1 cellular context compared by ENCODE assay signal in genomic region chr6:44275749-44276648, GRCh38.
TF ChIP-seq lines count a peak whose summit lies in the region.

No MANE protein-coding gene starts in this region.

TF ChIP-seq in HepG2, 621 proteins besides CTCF, POLR2A, EP300 and RAD21 (continued from another document and continues in another):
- TF ChIP-seq ZNF720 (CRISPR knock-in tag; IDR thresholded peaks at IDR 0.05) (no peak), ARNT2 (CRISPR knock-in tag; IDR thresholded peaks at IDR 0.05; ENCODE audit: low read depth) (peak; percentile 72; the same call in 1 of the 2 replicates), HOXA3 (CRISPR knock-in tag; IDR thresholded peaks at IDR 0.05) (peak; percentile 57), ZNF773 (CRISPR knock-in tag; IDR thresholded peaks at IDR 0.05; ENCODE audit: borderline replicate concordance) (peak; percentile 53; the same call in 1 of the 2 replicates), CREB3 (CRISPR knock-in tag; IDR thresholded peaks at IDR 0.05) (0 out of 2 replicates have a peak, but pooled peaks have one; percentile 64), TBL1XR1 (IDR thresholded peaks at IDR 0.05; ENCODE audit: borderline replicate concordance, low read length, partially characterized antibody) (no peak), ZBTB43 (CRISPR knock-in tag; conservative IDR thresholded peaks at IDR 0.05) (0 out of 2 replicates have a peak, but pooled peaks have one; percentile 56), ARID5B (CRISPR knock-in tag; IDR thresholded peaks at IDR 0.05) (no peak), ZFP41 (CRISPR knock-in tag; IDR thresholded peaks at IDR 0.05; ENCODE audit: borderline replicate concordance) (no peak), NFE2 (CRISPR knock-in tag; IDR thresholded peaks at IDR 0.05) (no peak), ZNF589 (CRISPR knock-in tag; conservative IDR thresholded peaks at IDR 0.05) (peak; percentile 78; the same call in 1 of the 2 replicates), PITX1 (CRISPR knock-in tag; IDR thresholded peaks at IDR 0.05) (0 out of 2 replicates have a peak, but pooled peaks have one; percentile 14), THAP8 (CRISPR knock-in tag; IDR thresholded peaks at IDR 0.05; ENCODE audit: borderline replicate concordance) (no peak), ZNF839 (CRISPR knock-in tag; IDR thresholded peaks at IDR 0.05; ENCODE audit: borderline replicate concordance) (no peak), MIER3 (CRISPR knock-in tag; IDR thresholded peaks at IDR 0.05; ENCODE audit: borderline replicate concordance) (no peak), TRAFD1 (CRISPR knock-in tag; IDR thresholded peaks at IDR 0.05; ENCODE audit: borderline replicate concordance) (no peak), ZNF367 (CRISPR knock-in tag; IDR thresholded peaks at IDR 0.05; ENCODE audit: borderline replicate concordance) (no peak), NPAS2 (CRISPR knock-in tag; IDR thresholded peaks at IDR 0.05; ENCODE audit: borderline replicate concordance) (no peak), U2AF1 (optimal IDR thresholded peaks at IDR 0.05; ENCODE audit: low read depth, low read length) (no peak), CERS6 (CRISPR knock-in tag; IDR thresholded peaks at IDR 0.05) (no peak), ONECUT2 (CRISPR knock-in tag; IDR thresholded peaks at IDR 0.05) (no peak), SOX5 (CRISPR knock-in tag; IDR thresholded peaks at IDR 0.05; ENCODE audit: borderline replicate concordance) (0 out of 2 replicates have a peak, but pooled peaks have one; percentile 12), BATF2 (CRISPR knock-in tag; IDR thresholded peaks at IDR 0.05) (peak; percentile 73), ZNF652 (CRISPR knock-in tag; IDR thresholded peaks at IDR 0.05; ENCODE audit: borderline replicate concordance, low read depth) (no peak), MXD4 (CRISPR knock-in tag; IDR thresholded peaks at IDR 0.05) (no peak), SNAPC2 (CRISPR knock-in tag; IDR thresholded peaks at IDR 0.05) (no peak), NR2F6 (IDR thresholded peaks at IDR 0.05) (no peak), NR2F6 (CRISPR knock-in tag; IDR thresholded peaks at IDR 0.05) (0 out of 2 replicates have a peak, but pooled peaks have one; percentile 12), FOXK1 (CRISPR knock-in tag; IDR thresholded peaks at IDR 0.05; ENCODE audit: borderline replicate concordance, low read depth) (no peak), RFXAP (CRISPR knock-in tag; IDR thresholded peaks at IDR 0.05; ENCODE audit: borderline replicate concordance) (no peak), FOSL1 (CRISPR knock-in tag; IDR thresholded peaks at IDR 0.05; ENCODE audit: borderline replicate concordance) (no peak), ZNF281 (CRISPR knock-in tag; IDR thresholded peaks at IDR 0.05; ENCODE audit: borderline replicate concordance) (peak; percentile 11; the same call in 1 of the 2 replicates), PCBP1 (IDR thresholded peaks at IDR 0.05; ENCODE audit: borderline replicate concordance, low read depth, low read length) (no peak), TERF1 (CRISPR knock-in tag; IDR thresholded peaks at IDR 0.05) (0 out of 2 replicates have a peak, but pooled peaks have one; percentile 23), SALL1 (CRISPR knock-in tag; IDR thresholded peaks at IDR 0.05) (peak; percentile 42; the same call in 1 of the 2 replicates), KDM1A (CRISPR knock-in tag; IDR thresholded peaks at IDR 0.05) (no peak), ZZZ3 (CRISPR knock-in tag; IDR thresholded peaks at IDR 0.05; ENCODE audit: borderline replicate concordance) (no peak; the same call in 1 of the 2 replicates), ZNF607 (CRISPR knock-in tag; IDR thresholded peaks at IDR 0.05; ENCODE audit: borderline replicate concordance) (no peak), ZNF766 (CRISPR knock-in tag; IDR thresholded peaks at IDR 0.05; ENCODE audit: borderline replicate concordance) (peak; percentile 56; the same call in 1 of the 2 replicates), ZNF484 (CRISPR knock-in tag; IDR thresholded peaks at IDR 0.05; ENCODE audit: borderline replicate concordance, low read depth) (no peak), ZNF883 (CRISPR knock-in tag; IDR thresholded peaks at IDR 0.05; ENCODE audit: not compliant biosample characterization) (peak; percentile 71), ZNF207 (IDR thresholded peaks at IDR 0.05; ENCODE audit: borderline replicate concordance) (no peak), NR3C1 (CRISPR knock-in tag; IDR thresholded peaks at IDR 0.05) (no peak), ZFX (CRISPR knock-in tag; IDR thresholded peaks at IDR 0.05; ENCODE audit: low read depth) (peak; percentile 55), HES4 (CRISPR knock-in tag; IDR thresholded peaks at IDR 0.05; ENCODE audit: borderline replicate concordance) (no peak; the same call in none of the 2 replicates), ZNF768 (CRISPR knock-in tag; IDR thresholded peaks at IDR 0.05) (0 out of 2 replicates have a peak, but pooled peaks have one; percentile 27), MIXL1 (CRISPR knock-in tag; IDR thresholded peaks at IDR 0.05) (no peak), USF2 (IDR thresholded peaks at IDR 0.05; ENCODE audit: low read depth, low read length) (no peak), USF2 (CRISPR knock-in tag; IDR thresholded peaks at IDR 0.05; ENCODE audit: borderline replicate concordance) (no peak), KDM5B (CRISPR knock-in tag; IDR thresholded peaks at IDR 0.05; ENCODE audit: borderline replicate concordance) (peak; percentile 56), ZNF563 (CRISPR knock-in tag; IDR thresholded peaks at IDR 0.05) (peak; percentile 85; the same call in 1 of the 2 replicates), NONO (IDR thresholded peaks at IDR 0.05) (no peak), NONO (CRISPR knock-in tag; conservative IDR thresholded peaks at IDR 0.05) (no peak; the same call in 1 of the 2 replicates)
